ENCODE assay signal across 33 cellular contexts in the genomic region with DNA sequence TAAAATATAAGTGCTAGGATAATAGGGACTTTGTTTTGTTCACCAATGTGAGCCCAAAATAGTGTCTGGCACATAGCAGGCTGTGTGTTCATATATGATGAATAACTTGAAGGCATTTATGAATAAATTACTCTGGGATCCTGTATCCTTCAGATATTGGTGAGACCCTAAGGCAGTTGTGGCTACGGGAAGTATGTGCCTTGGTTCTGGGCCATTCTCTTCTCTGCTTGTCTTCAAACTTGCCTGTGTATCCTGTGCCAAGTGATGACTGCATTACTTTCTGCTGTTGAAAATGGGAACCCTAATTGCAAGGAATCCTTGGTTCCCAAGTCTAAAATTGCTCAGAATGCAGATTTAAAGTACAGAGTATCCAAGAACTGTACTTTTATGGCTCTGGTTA.
DNase-seq lines count a peak whose midpoint lies in the region; ATAC-seq and TF ChIP-seq lines count a peak whose summit lies in the region.
"Had no signal": no experiment of that assay in that cellular context is flagged by ENCODE, and none has a peak within 500 bp of the region (broad histone marks: within the 10 kb centered on the region; RNA-seq: fewer than 3 reads in every experiment).

No MANE protein-coding gene starts in this region.

- H3K4me3 ChIP-seq in mesenchymal stem cell (ENCODE audit: insufficient read depth in 1 of 2, low read depth in 1 of 2, low read length in 2 of 2): no peak overlapping the region
- H3K4me3 ChIP-seq in ovary: no peak overlapping the region
- H3K4me3 ChIP-seq: adrenal gland, breast epithelium, GM12878, spleen, vagina had no signal

- no peak overlapping the region for H4K91ac ChIP-seq in mesenchymal stem cell (ENCODE audit: low read length)

- no peak overlapping the region for H3K4me2 ChIP-seq in mesenchymal stem cell (ENCODE audit: low read length, poor library complexity, severe bottlenecking)

- peak overlapping the region; percentile 61 for H2AK5ac ChIP-seq in mesenchymal stem cell (ENCODE audit: low read length, severe bottlenecking)

- TF ChIP-seq CTCF in ovary (IDR thresholded peaks at IDR 0.05): no peak

- no peak overlapping the region for H3K14ac ChIP-seq in mesenchymal stem cell (ENCODE audit: low read length in 2 of 2)

- H3K9ac ChIP-seq in mesenchymal stem cell (ENCODE audit: low read length): no peak overlapping the region

- no peak overlapping the region for H3K23ac ChIP-seq in mesenchymal stem cell (ENCODE audit: low read length in 2 of 2)

- no peak overlapping the region for H2BK15ac ChIP-seq in mesenchymal stem cell (ENCODE audit: low read depth, poor library complexity, severe bottlenecking)

- WGBS in mesenchymal stem cell: 97% methylated on average over 1 of the region's 1 CpG
- 55 to 73% (median 70%) methylated on average over 1 of the region's 1 CpG for WGBS in ovary, 3 donors

- intact Hi-C loops in ovary (cut with DNase I): no loop called here

- H2AFZ ChIP-seq in mesenchymal stem cell (ENCODE audit: low read depth, low read length): no peak overlapping the region

- DNase-seq in COLO829 (ENCODE audit: low spot score): peak; percentile 64
- peak; percentile 54 for DNase-seq in M059J (ENCODE audit: low read depth)
- DNase-seq in epidermal melanocyte (ENCODE audit: insufficient read length, low spot score): peak; percentile 18
- no peak for DNase-seq in mesenchymal stem cell
- no peak for DNase-seq in ovary
- DNase-seq: activated CD4-positive, alpha-beta T cell treated with anti-CD3 and anti-CD28 coated beads, Interleukin-2, amount 50 U/mL, for 48 hours; activated CD4-positive, CD25-positive, alpha-beta regulatory T cell treated with anti-CD3 and anti-CD28 coated beads, Interleukin-2, amount 50 U/mL, for 72 hours; activated naive CD4-positive, alpha-beta T cell; activated T-cell treated with anti-CD3 and anti-CD28 coated beads, Interleukin-2, amount 50 U/mL, for 72 hours; adrenal gland; C1 segment of cervical spinal cord; Calu3; DND-41; Kasumi-1; kidney glomerular epithelial cell; midbrain; naive thymus-derived CD4-positive, alpha-beta T cell; NCI-H2107; NCI-H748 treated with DMSO at 0.1 percent for 48 hours; right cardiac atrium; SIG-M5; spleen; stimulated activated CD4-positive, alpha-beta T cell treated with anti-CD3 and anti-CD28 coated beads, Interleukin-2, amount 100 ng/mL, for 24 hours; stimulated activated CD8-positive, alpha-beta memory T cell treated with anti-CD3 and anti-CD28 coated beads, Interleukin-4, amount 100 ng/mL, for 48 hours; stimulated activated naive CD8-positive, alpha-beta T cell treated with anti-CD3 and anti-CD28 coated beads, Interleukin-15, amount 100 ng/mL, for 72 hours had no signal

- H3K79me1 ChIP-seq in mesenchymal stem cell (replicated peaks; ENCODE audit: low read length, poor library complexity, severe bottlenecking): no peaks in the 10 kb centered on the region

- no peak overlapping the region for H2BK120ac ChIP-seq in mesenchymal stem cell (ENCODE audit: low read depth, low read length)

- no peak for TF ChIP-seq EP300 in ovary (IDR thresholded peaks at IDR 0.05)

- H3K27me3 ChIP-seq in mesenchymal stem cell (ENCODE audit: control insufficient read depth in 1 of 2, insufficient read depth in 1 of 2, low read length in 2 of 2) (no peaks in the 10 kb centered on the region), ovary (no peaks in the 10 kb centered on the region)
- H3K27me3 ChIP-seq: adrenal gland, breast epithelium, neutrophil, spleen, vagina had no signal

- no peak overlapping the region for H2BK12ac ChIP-seq in mesenchymal stem cell (ENCODE audit: low read length in 2 of 2)

- H3K18ac ChIP-seq in mesenchymal stem cell (ENCODE audit: low read depth in 1 of 2, low read length in 2 of 2): no peak overlapping the region

- H2BK5ac ChIP-seq in mesenchymal stem cell (ENCODE audit: low read depth, low read length, poor library complexity, severe bottlenecking): no peak overlapping the region

- no peak overlapping the region for H3K27ac ChIP-seq in mesenchymal stem cell (ENCODE audit: low read length, poor library complexity, severe bottlenecking)
- no peak overlapping the region for H3K27ac ChIP-seq in ovary
- H3K27ac ChIP-seq: adrenal gland, breast epithelium, neutrophil, spleen, vagina had no signal

- H3K4me1 ChIP-seq in mesenchymal stem cell (ENCODE audit: control insufficient read depth, insufficient read depth, low read depth, low read length) (peaks cover 7% of the 10 kb centered on the region), ovary (ENCODE audit: insufficient read depth) (no peaks in the 10 kb centered on the region)
- H3K4me1 ChIP-seq: adrenal gland, breast epithelium, spleen, vagina had no signal

- H3K36me3 ChIP-seq in mesenchymal stem cell (ENCODE audit: control insufficient read depth in 1 of 2, insufficient read depth in 2 of 2, low read depth in 1 of 2, low read length in 2 of 2) (no peaks in the 10 kb centered on the region), ovary (no peaks in the 10 kb centered on the region)
- H3K36me3 ChIP-seq: adrenal gland, breast epithelium, neutrophil, spleen, vagina had no signal

- ATAC-seq in GM21529 (IDR thresholded peaks at IDR 0.05; ENCODE audit: unreplicated experiment) (no peak), HG02981 (IDR thresholded peaks at IDR 0.05; ENCODE audit: unreplicated experiment) (no peak), GM21717 (IDR thresholded peaks at IDR 0.05; ENCODE audit: unreplicated experiment) (no peak)
- ATAC-seq: activated T-cell treated with anti-CD3 and anti-CD28 coated beads, Interleukin-2, amount 50 U/mL, for 72 hours; GM12878; HCT116; naive thymus-derived CD4-positive, alpha-beta T cell; right cardiac atrium; stimulated activated naive CD8-positive, alpha-beta T cell treated with anti-CD3 and anti-CD28 coated beads, Interleukin-15, amount 100 ng/mL, for 72 hours had no signal

- no peak overlapping the region for H4K8ac ChIP-seq in mesenchymal stem cell (ENCODE audit: low read length)

- H3K9me3 ChIP-seq in mesenchymal stem cell (ENCODE audit: control insufficient read depth, low read length): peaks cover 3% of the 10 kb centered on the region
- H3K9me3 ChIP-seq in ovary: no peaks in the 10 kb centered on the region
- H3K9me3 ChIP-seq: adrenal gland, breast epithelium, neutrophil, vagina had no signal

- no peak overlapping the region for H3K4ac ChIP-seq in mesenchymal stem cell (ENCODE audit: low read depth in 1 of 2, low read length in 2 of 2)

- TF ChIP-seq POLR2A in ovary (IDR thresholded peaks at IDR 0.05): no peak

Comparison
In these comparisons a context has a peak if more than half of its experiments do, and no peak if none do; other contexts are left out.
1. DNase-seq: peak in COLO829 (single experiment), M059J (single experiment) and epidermal melanocyte (single experiment); none in mesenchymal stem cell (single experiment) and ovary (0 of 5).